Comparison of ENCODE assay signal across 25 cellular contexts in genomic region chr19:28137772-28138171, GRCh38.
"Had no signal": no experiment of that assay in that cellular context is flagged by ENCODE, and none has a peak within 500 bp of the region (broad histone marks: within the 10 kb centered on the region; RNA-seq: fewer than 3 reads in every experiment).

No MANE protein-coding gene starts in this region.

- H3K4me3 ChIP-seq: left ventricle myocardium inferior, lung, mucosa of descending colon, pancreas, prostate gland, sigmoid colon, spleen, tibial nerve, upper lobe of left lung, uterus had no signal

- H3K27ac ChIP-seq: left ventricle myocardium inferior, pancreas, prostate gland, sigmoid colon, spleen, upper lobe of left lung, uterus had no signal

- H3K36me3 ChIP-seq: left ventricle myocardium inferior, pancreas, prostate gland, sigmoid colon, spleen, tibial nerve, upper lobe of left lung, uterus had no signal

- H3K9me3 ChIP-seq: left ventricle myocardium inferior, mucosa of descending colon, pancreas, prostate gland, upper lobe of left lung, uterus had no signal

- DNase-seq: head of caudate nucleus; hippocampal formation; kidney; left ventricle myocardium inferior; midbrain; mucosa of descending colon; naive thymus-derived CD4-positive, alpha-beta T cell; nucleus accumbens; pancreas; posterior cingulate gyrus; retina; right cardiac atrium; sigmoid colon; small intestine; spleen; stimulated activated CD4-positive, alpha-beta T cell treated with anti-CD3 and anti-CD28 coated beads, Interleukin-4, amount 100 ng/mL, for 4 hours; stimulated activated CD8-positive, alpha-beta memory T cell treated with anti-CD3 and anti-CD28 coated beads, Interleukin-4, amount 100 ng/mL, for 48 hours; stimulated activated naive CD4-positive, alpha-beta T cell treated with Interleukin-2 at 50 U/mL for 16 hours; stimulated activated naive CD8-positive, alpha-beta T cell treated with anti-CD3 and anti-CD28 coated beads, Interleukin-15, amount 100 ng/mL, for 72 hours; substantia nigra; upper lobe of left lung; uterus had no signal

- H3K4me1 ChIP-seq: left ventricle myocardium inferior, pancreas, prostate gland, sigmoid colon, spleen, tibial nerve, upper lobe of left lung, uterus had no signal

- H3K27me3 ChIP-seq: sigmoid colon, spleen, tibial nerve, upper lobe of left lung, uterus had no signal
